In genomic region chr9:133664173-133664572, GRCh38 we compare ENCODE assay signal across 23 cellular contexts. TPM values are rescaled to one million over a fixed set of nuclear protein-coding genes. Genes with fewer than 3 reads are reported as not detected.
DNase-seq lines count a peak whose midpoint lies in the region; ATAC-seq, FAIRE-seq and TF ChIP-seq lines count a peak whose summit lies in the region.
"Had no signal": no experiment of that assay in that cellular context is flagged by ENCODE, and none has a peak within 500 bp of the region (broad histone marks: within the 10 kb centered on the region; RNA-seq: fewer than 3 reads in every experiment).

No MANE protein-coding gene starts in this region.

- no peak overlapping the region for H3K9ac ChIP-seq in HepG2 (ENCODE audit: insufficient read depth, low read depth, low read length)

- POLR2A ChIA-PET in HepG2 (lab: Yijun Ruan, JAX) = no interaction called here

- FAIRE-seq in HepG2 (lab: Jason Lieb, UNC) = no peak
- FAIRE-seq: A549, D721Med, G401.6, GM12892 had no signal

- TF ChIP-seq CTCF in HepG2 (CRISPR knock-in tag; IDR thresholded peaks at IDR 0.05) = no peak
- TF ChIP-seq CTCF in right lobe of liver (IDR thresholded peaks at IDR 0.05) = no peak
- no peak for TF ChIP-seq CTCF in uterus (IDR thresholded peaks at IDR 0.05)

- no peak for TF ChIP-seq RAD21 in HepG2 (CRISPR knock-in tag; IDR thresholded peaks at IDR 0.05)

- no CpG with 5 or more reads among the region's 16 CpGs for WGBS in HepG2 (ENCODE audit: low lambda C conversion rate)
- no CpG with 5 or more reads among the region's 16 CpGs for WGBS in right lobe of liver (ENCODE audit: insufficient coverage, low coverage, low lambda C conversion rate, missing lambda C conversion rate)

- H3K27me3 ChIP-seq in HepG2 (ENCODE audit: control insufficient read depth in 1 of 2, insufficient read depth in 2 of 2, low read length in 2 of 2) = no peaks in the 10 kb centered on the region
- H3K27me3 ChIP-seq in right lobe of liver = no peaks in the 10 kb centered on the region
- no peaks in the 10 kb centered on the region for H3K27me3 ChIP-seq in uterus

- H3K36me3 ChIP-seq in HepG2 (replicated peaks in 1 of 2; ENCODE audit: control insufficient read depth in 1 of 2, insufficient read depth in 2 of 2, low read length in 2 of 2) (peaks cover 0 to 9% of the 10 kb centered on the region in 2 experiments; a peak in 2 of 5 replicates), right lobe of liver (peaks cover 0 to 23% (median 8%) of the 10 kb centered on the region in 4 donors), uterus (no peaks in the 10 kb centered on the region)

- TF ChIP-seq EP300 in HepG2 (IDR thresholded peaks at IDR 0.05; ENCODE audit: low read depth in 2 of 2, low read length in 2 of 2) (no peak), HepG2 (CRISPR knock-in tag; IDR thresholded peaks at IDR 0.05; ENCODE audit: borderline replicate concordance) (no peak)

- H4K20me1 ChIP-seq in HepG2 (ENCODE audit: insufficient read depth, low read length) = no peaks in the 10 kb centered on the region

- no peak overlapping the region for H3K4me2 ChIP-seq in HepG2 (ENCODE audit: low read depth, low read length)
- H3K4me2 ChIP-seq: A549, GM23338 had no signal

- H3K9me3 ChIP-seq in HepG2 (ENCODE audit: low read length) (no peaks in the 10 kb centered on the region), right lobe of liver (no peaks in the 10 kb centered on the region), uterus (no peaks in the 10 kb centered on the region)
- H3K9me3 ChIP-seq: A549 had no signal

- in situ Hi-C loops in HepG2 (cut with HindIII; ENCODE audit: extremely low pct_ligation_motif_present, low pct_unique_long_range_greater_than_20kb) = no loop called here

- H3K27ac ChIP-seq in HepG2 (ENCODE audit: extremely low read length, insufficient read depth, low read length) (no peak overlapping the region), right lobe of liver (no peak overlapping the region), uterus (no peak overlapping the region)
- H3K27ac ChIP-seq: A549, C4-2B had no signal

- ATAC-seq in HepG2 (no peak), right lobe of liver (no peak), HG03095 (IDR thresholded peaks at IDR 0.05; ENCODE audit: unreplicated experiment) (no peak)
- ATAC-seq: CD8-positive, alpha-beta T cell had no signal

- H3K4me1 ChIP-seq in HepG2 (ENCODE audit: insufficient read depth, low read length) = peaks cover 7% of the 10 kb centered on the region
- peaks cover 0 to 17% (median 8%) of the 10 kb centered on the region in 4 donors for H3K4me1 ChIP-seq in right lobe of liver
- H3K4me1 ChIP-seq in uterus = peaks cover 0 to under 1% of the 10 kb centered on the region in 2 donors

- no peak overlapping the region for H2AFZ ChIP-seq in HepG2 (ENCODE audit: low read length)
- H2AFZ ChIP-seq: GM23338 had no signal

- H3K4me3 ChIP-seq in HepG2 (replicated peaks in 1 of 3; ENCODE audit: insufficient read depth in 1 of 3, low read depth in 2 of 3, low read length in 3 of 3) (no peak overlapping the region), right lobe of liver (no peak overlapping the region), uterus (no peak overlapping the region)
- H3K4me3 ChIP-seq: A549, GM23338 had no signal

- DNase-seq in NCI-H510A (lab: John Stamatoyannopoulos, UW) (peak; percentile 75), NCI-H510A treated with DMSO at 0.1 percent for 48 hours (lab: John Stamatoyannopoulos, UW) (no peak), HepG2 (ENCODE audit: low spot score) (no peak), right lobe of liver (no peak), RPMI8226 (peak; percentile 79), uterus (no peak)
- DNase-seq: 8988T; ACHN; AML-193; CD4-positive, CD25-positive, alpha-beta regulatory T cell; DMS 273 treated with DMSO at 0.1 percent for 48 hours; DND-41; H9 had no signal

- TF ChIP-seq POLR2A in HepG2 (IDR thresholded peaks at IDR 0.05; ENCODE audit: insufficient read depth in 1 of 2, low read depth in 2 of 2, low read length in 2 of 2) (no peak), right lobe of liver (IDR thresholded peaks at IDR 0.05) (no peak), uterus (IDR thresholded peaks at IDR 0.05) (no peak)

- CTCF ChIA-PET in HepG2 (lab: Yijun Ruan, JAX; ENCODE audit: low intra/inter-chr PET ratio, low total read pairs) = no interaction called here

- intact Hi-C loops in HepG2 (cut with micrococcal nuclease; ENCODE audit: unreplicated experiment) (no loop called here), right lobe of liver (cut with DNase I) (no loop called here), uterus (cut with DNase I; ENCODE audit: low total_unique reads) (no loop called here)

- no TSS peak for BruUV-seq in HepG2 (replicated peaks; lab: Mats Ljungman, UMichigan)

- H3K79me2 ChIP-seq in HepG2 (ENCODE audit: insufficient read depth, low read length) = no peaks in the 10 kb centered on the region

TF ChIP-seq in HepG2, 621 proteins besides CTCF, POLR2A, EP300 and RAD21:
- TF ChIP-seq ERF (CRISPR knock-in tag; IDR thresholded peaks at IDR 0.05) (no peak), DMAP1 (CRISPR knock-in tag; IDR thresholded peaks at IDR 0.05) (no peak), ZFP1 (CRISPR knock-in tag; IDR thresholded peaks at IDR 0.05) (no peak), ZBTB7B (CRISPR knock-in tag; IDR thresholded peaks at IDR 0.05) (no peak), AGO2 (optimal IDR thresholded peaks at IDR 0.05; ENCODE audit: low read depth, low read length) (peak; percentile 18), CC2D1A (CRISPR knock-in tag; IDR thresholded peaks at IDR 0.05) (no peak)

RNA-seq across cellular contexts. Expression of gene DBH, which starts 28.0 kb away (rescaled TPM):
- total RNA-seq in HepG2 (2016; rRNA removed; fragmentation: Illumina TruSeq; extraction: Trizol) = not detected in 2 replicates
- not detected in 2 replicates for total RNA-seq in HepG2 (2016; cell fraction: cytosol; rRNA removed; fragmentation: Illumina TruSeq; extraction: Trizol; ENCODE audit: low read depth)
- not detected in 2 replicates for total RNA-seq in HepG2 (2016; cell fraction: insoluble cytoplasmic fraction; rRNA removed; fragmentation: Illumina TruSeq; extraction: Trizol)
- not detected in 2 replicates for total RNA-seq in HepG2 (2016; cell fraction: membrane; rRNA removed; fragmentation: Illumina TruSeq; extraction: Trizol)
- total RNA-seq in HepG2 (2016; cell fraction: nucleus; rRNA removed; fragmentation: Illumina TruSeq; extraction: Trizol) = not detected in 2 replicates
- not detected in 2 replicates for polyA plus RNA-seq in HepG2 (2011; rRNA removed)
- not detected in 2 replicates for polyA plus RNA-seq in HepG2 (2011; cell fraction: cytosol; rRNA removed)
- not detected in 2 replicates for polyA plus RNA-seq in HepG2 (2011; cell fraction: nucleus; rRNA removed)
- 1.5 and 1.6 TPM in 2 replicates for polyA plus RNA-seq in HepG2 (2012)
- polyA plus RNA-seq in HepG2 (2016; cell fraction: cytosol; fragmentation: Illumina TruSeq; extraction: Trizol; ENCODE audit: low read depth) = not detected in 2 replicates
- polyA plus RNA-seq in HepG2 (2016; cell fraction: insoluble cytoplasmic fraction; fragmentation: Illumina TruSeq; extraction: Trizol; ENCODE audit: low read depth) = not detected in 2 replicates
- polyA plus RNA-seq in HepG2 (2016; cell fraction: membrane; fragmentation: Illumina TruSeq; extraction: Trizol; ENCODE audit: low read depth) = not detected in 2 replicates
- not detected in 2 replicates for polyA plus RNA-seq in HepG2 (2016; cell fraction: nucleus; fragmentation: Illumina TruSeq; extraction: Trizol; ENCODE audit: insufficient read depth, low read depth)
- polyA minus RNA-seq in HepG2 (2011; rRNA and poly(A)+ RNA removed; ENCODE audit: low replicate concordance) = not detected in 2 replicates
- polyA minus RNA-seq in HepG2 (2011; cell fraction: cytosol; rRNA and poly(A)+ RNA removed) = not detected in 2 replicates
- not detected in 2 replicates for polyA minus RNA-seq in HepG2 (2011; cell fraction: nucleus; rRNA and poly(A)+ RNA removed)
- 10 to 100 TPM in 1 of 6 experiments, 1 to 10 TPM in 5; 1.2 to 12.9 (median 5.7) TPM for total RNA-seq in right lobe of liver
- total RNA-seq in uterus = 1 to 10 TPM in 1 of 4 donors, not detected in 3; 1.3 TPM
- total RNA-seq: H4, H9 had no signal
- polyA plus RNA-seq: A549; BJ; CD4-positive, CD25-positive, alpha-beta regulatory T cell had no signal

RNA-seq across cellular contexts. Expression of gene FAM163B, which starts 55.0 kb away (rescaled TPM):
- total RNA-seq in HepG2 (2016; rRNA removed; fragmentation: Illumina TruSeq; extraction: Trizol) = not detected in 2 replicates
- total RNA-seq in HepG2 (2016; cell fraction: cytosol; rRNA removed; fragmentation: Illumina TruSeq; extraction: Trizol; ENCODE audit: low read depth) = not detected in 2 replicates
- total RNA-seq in HepG2 (2016; cell fraction: insoluble cytoplasmic fraction; rRNA removed; fragmentation: Illumina TruSeq; extraction: Trizol) = not detected in 2 replicates
- not detected in 2 replicates for total RNA-seq in HepG2 (2016; cell fraction: membrane; rRNA removed; fragmentation: Illumina TruSeq; extraction: Trizol)
- total RNA-seq in HepG2 (2016; cell fraction: nucleus; rRNA removed; fragmentation: Illumina TruSeq; extraction: Trizol) = not detected in 2 replicates
- not detected in 2 replicates for polyA plus RNA-seq in HepG2 (2011; rRNA removed)
- not detected in 2 replicates for polyA plus RNA-seq in HepG2 (2011; cell fraction: cytosol; rRNA removed)
- not detected in 2 replicates for polyA plus RNA-seq in HepG2 (2011; cell fraction: nucleus; rRNA removed)
- polyA plus RNA-seq in HepG2 (2012) = not detected in 2 replicates
- polyA plus RNA-seq in HepG2 (2016; cell fraction: cytosol; fragmentation: Illumina TruSeq; extraction: Trizol; ENCODE audit: low read depth) = not detected in 2 replicates
- not detected in 2 replicates for polyA plus RNA-seq in HepG2 (2016; cell fraction: insoluble cytoplasmic fraction; fragmentation: Illumina TruSeq; extraction: Trizol; ENCODE audit: low read depth)
- polyA plus RNA-seq in HepG2 (2016; cell fraction: membrane; fragmentation: Illumina TruSeq; extraction: Trizol; ENCODE audit: low read depth) = not detected in 2 replicates
- not detected in 2 replicates for polyA plus RNA-seq in HepG2 (2016; cell fraction: nucleus; fragmentation: Illumina TruSeq; extraction: Trizol; ENCODE audit: insufficient read depth, low read depth)
- polyA minus RNA-seq in HepG2 (2011; rRNA and poly(A)+ RNA removed; ENCODE audit: low replicate concordance) = not detected in 2 replicates
- polyA minus RNA-seq in HepG2 (2011; cell fraction: cytosol; rRNA and poly(A)+ RNA removed) = not detected in 2 replicates
- not detected in 2 replicates for polyA minus RNA-seq in HepG2 (2011; cell fraction: nucleus; rRNA and poly(A)+ RNA removed)
- total RNA-seq in right lobe of liver = 1 to 10 TPM; 1.6 to 5.8 (median 3.0) TPM
- total RNA-seq in uterus = not detected
- total RNA-seq: CD4-positive, CD25-positive, alpha-beta regulatory T cell; CD8-positive, alpha-beta T cell; H4 had no signal
- polyA plus RNA-seq: A549; BJ; CD4-positive, CD25-positive, alpha-beta regulatory T cell had no signal

Comparison
In these comparisons a context has a peak if more than half of its experiments do, and no peak if none do; other contexts are left out.
1. DNase-seq: peak in NCI-H510A (single experiment) and RPMI8226 (single experiment); none in NCI-H510A treated with DMSO at 0.1 percent for 48 hours (single experiment), HepG2 (single experiment), right lobe of liver (0 of 3) and uterus (0 of 2).